ENCODE assay signal across 10 cellular contexts in the genomic region with DNA sequence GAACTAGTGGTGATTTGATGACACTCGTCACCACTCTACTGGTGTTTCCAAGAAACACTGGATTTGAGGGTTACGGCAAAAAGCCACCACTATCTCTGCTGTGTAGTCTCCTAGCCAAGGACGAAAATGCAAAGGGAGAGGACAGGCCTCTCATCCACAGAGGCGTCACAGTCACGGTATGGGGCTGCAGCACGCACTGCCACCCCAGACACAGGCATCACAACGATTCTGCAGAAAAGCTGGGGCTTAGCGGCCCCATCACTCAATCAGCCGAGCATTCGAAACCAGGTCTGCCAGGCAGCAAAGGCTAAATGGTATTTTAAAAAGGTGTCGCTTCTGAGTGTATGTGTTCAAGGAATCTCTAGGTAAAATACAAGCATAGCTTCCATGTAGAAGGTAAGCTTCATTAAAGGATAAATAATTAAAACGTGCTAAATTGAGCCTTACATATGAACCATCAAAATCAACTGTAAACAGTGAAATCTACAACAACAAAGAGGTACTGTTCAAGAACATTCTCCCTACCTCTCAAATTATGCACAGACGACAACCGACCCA. TPM values are rescaled to one million over a fixed set of nuclear protein-coding genes. Genes with fewer than 3 reads are reported as not detected.
DNase-seq lines count a peak whose midpoint lies in the region; ATAC-seq, FAIRE-seq and TF ChIP-seq lines count a peak whose summit lies in the region.
"Had no signal": no experiment of that assay in that cellular context is flagged by ENCODE, and none has a peak within 500 bp of the region (broad histone marks: within the 10 kb centered on the region; RNA-seq: fewer than 3 reads in every experiment).

No MANE protein-coding gene starts in this region.

- H3K36me3 ChIP-seq in kidney (ENCODE audit: control insufficient read depth in 1 of 2, insufficient read depth in 2 of 2, low read length in 2 of 2) (no peaks in the 10 kb centered on the region), small intestine (ENCODE audit: control insufficient read depth in 2 of 2, insufficient read depth in 2 of 2, low read length in 2 of 2) (no peaks in the 10 kb centered on the region)

- peaks cover 37% of the 10 kb centered on the region for H3K27me3 Mint-ChIP-seq in activated naive CD8-positive, alpha-beta T cell

- intact Hi-C loops in kidney (cut with DNase I), result no loop called here

- ATAC-seq in GM21423 (IDR thresholded peaks at IDR 0.05; ENCODE audit: unreplicated experiment), result no peak

- no peak overlapping the region for H3K27ac Mint-ChIP-seq in activated naive CD8-positive, alpha-beta T cell
- H3K27ac Mint-ChIP-seq: T-helper 1 cell treated with Interleukin-12 subunit alpha and Interleukin-12 subunit beta and Interleukin-4 antibody, amounts not matched to agents 30 μg/mL and 1 μg/mL, for 36 hours had no signal

- H3K9me3 Mint-ChIP-seq in activated naive CD8-positive, alpha-beta T cell (ENCODE audit: low read depth), result no peaks in the 10 kb centered on the region
- H3K9me3 Mint-ChIP-seq: T-helper 1 cell treated with Interleukin-12 subunit alpha and Interleukin-12 subunit beta and Interleukin-4 antibody, amounts not matched to agents 30 μg/mL and 1 μg/mL, for 36 hours had no signal

- FAIRE-seq in kidney (lab: Jason Lieb, UNC) (no peak), small intestine (lab: Jason Lieb, UNC) (no peak)

- TF ChIP-seq CTCF in kidney (IDR thresholded peaks at IDR 0.05; ENCODE audit: borderline replicate concordance, extremely low read depth, insufficient read depth), result no peak

- H3K9me3 ChIP-seq in kidney (ENCODE audit: control insufficient read depth in 1 of 2, low read length in 2 of 2) (no peaks in the 10 kb centered on the region), small intestine (ENCODE audit: control insufficient read depth, low read depth) (no peaks in the 10 kb centered on the region)

- peak overlapping the region; percentile 87 to 94 for H3K27ac ChIP-seq in kidney (ENCODE audit: low read depth in 2 of 2, low read length in 2 of 2)
- peak overlapping the region; percentile 80 to 97 for H3K27ac ChIP-seq in small intestine (ENCODE audit: low read depth in 1 of 2, low read length in 1 of 2)

- H3K27me3 ChIP-seq in small intestine (ENCODE audit: control insufficient read depth in 2 of 2, insufficient read depth in 2 of 2, low read length in 2 of 2), result peaks cover 0 to 46% of the 10 kb centered on the region in 2 donors

- H3K4me3 ChIP-seq in kidney (ENCODE audit: low read length in 2 of 2) (peak overlapping the region; percentile 66 to 84), small intestine (ENCODE audit: low read depth in 1 of 2, low read length in 2 of 2) (peak overlapping the region in 1 of 2 donors; percentile 92)

- H3K4me1 Mint-ChIP-seq in activated naive CD8-positive, alpha-beta T cell (ENCODE audit: low read depth), result peaks cover 44% of the 10 kb centered on the region

- H3K9ac ChIP-seq in kidney (ENCODE audit: low read length in 2 of 2), result peak overlapping the region; percentile 1 to 90

- 15 to 60% (median 33%) methylated on average over 14 of the region's 14 CpGs for WGBS in small intestine, 3 donors

- H3K4me1 ChIP-seq in kidney (ENCODE audit: control insufficient read depth in 1 of 2, insufficient read depth in 1 of 2, low read depth in 1 of 2, low read length in 2 of 2), result peaks cover 23 to 31% of the 10 kb centered on the region in 2 donors
- H3K4me1 ChIP-seq in small intestine (ENCODE audit: control insufficient read depth in 2 of 2, insufficient read depth in 1 of 2, low read depth in 1 of 2, low read length in 1 of 2), result peaks cover 3 to 8% of the 10 kb centered on the region in 2 donors

- peak overlapping the region; percentile 42 for H3K4me3 Mint-ChIP-seq in activated naive CD8-positive, alpha-beta T cell
- H3K4me3 Mint-ChIP-seq: T-helper 1 cell treated with Interleukin-12 subunit alpha and Interleukin-12 subunit beta and Interleukin-4 antibody, amounts not matched to agents 30 μg/mL and 1 μg/mL, for 36 hours had no signal

- DNase-seq in NCI-H2107 treated with DMSO at 0.1 percent for 48 hours (lab: John Stamatoyannopoulos, UW; ENCODE audit: unreplicated experiment) (peak; percentile 44), NCI-H2107 (lab: John Stamatoyannopoulos, UW) (no peak), kidney (no peak), small intestine (no peak), NK-92 (lab: John Stamatoyannopoulos, UW; ENCODE audit: unreplicated experiment) (no peak), NCI-H2227 treated with DMSO at 0.1 percent for 48 hours (lab: John Stamatoyannopoulos, UW) (no peak)
- DNase-seq: activated gamma-delta T cell had no signal

- H3K36me3 Mint-ChIP-seq in activated naive CD8-positive, alpha-beta T cell, result no peaks in the 10 kb centered on the region

RNA-seq across cellular contexts. Expression of gene RIPK4, which starts 1.4 kb away (rescaled TPM):
- 32.6 TPM for total RNA-seq in kidney
- polyA plus RNA-seq in kidney (ENCODE audit: insufficient read depth, low read depth, low replicate concordance), result 11.6 TPM
- polyA plus RNA-seq in small intestine, result 10 to 100 TPM in 2 of 3 donors, 1 to 10 TPM in 1; 9.7 to 20.8 (median 20.1) TPM
